In the genomic region with DNA sequence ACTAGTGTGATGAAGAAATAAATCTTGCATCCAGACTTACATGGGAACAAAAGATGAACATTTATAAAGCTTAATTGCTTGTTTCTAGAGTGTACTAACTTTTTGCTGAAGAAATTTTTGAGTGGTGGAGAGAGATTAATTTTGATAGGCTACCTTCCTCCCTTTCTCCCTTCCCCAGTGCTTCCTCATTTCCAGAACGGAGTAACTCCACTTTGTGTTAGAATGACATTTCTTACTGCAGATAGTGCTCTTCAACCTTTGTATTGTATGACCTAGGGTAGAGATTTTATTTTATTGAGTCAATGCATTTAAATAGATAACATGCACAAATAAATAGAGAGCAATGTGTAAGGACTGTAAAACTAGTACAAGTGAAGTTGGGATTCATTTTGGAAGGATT, we compare ENCODE assay signal across 8 cellular contexts. TPM values are rescaled to one million over a fixed set of nuclear protein-coding genes. Genes with fewer than 3 reads are reported as not detected.
DNase-seq lines count a peak whose midpoint lies in the region; ATAC-seq and TF ChIP-seq lines count a peak whose summit lies in the region.

No MANE protein-coding gene starts in this region.

- H3K9me3 Mint-ChIP-seq in activated naive CD4-positive, alpha-beta T cell treated with anti-CD3 and anti-CD28 coated beads, Interleukin-2, amount 50 U/mL, for 72 hours, result no peaks in the 10 kb centered on the region

- POLR2A ChIA-PET in HCT116 (lab: Charles Lee), result interaction anchor here (0.7 to 0.8 kb wide), 2 partner anchors 10 to 50 kb away, joined by 3 to 4 read pairs; no protein-coding TSS in a partner anchor

- DNase-seq in HCT116 (ENCODE audit: low read depth, low spot score) (no peak), lower lobe of right lung (no peak), NCI-H2029 (lab: John Stamatoyannopoulos, UW) (no peak), 8988T (no peak)
- no peak for DNase-seq in activated naive CD4-positive, alpha-beta T cell treated with anti-CD3 and anti-CD28 coated beads, Interleukin-2, amount 50 U/mL, for 72 hours (ENCODE audit: low spot score in 2 of 2)

- H3K36me3 Mint-ChIP-seq in activated naive CD4-positive, alpha-beta T cell treated with anti-CD3 and anti-CD28 coated beads, Interleukin-2, amount 50 U/mL, for 72 hours, result peaks cover 20 to 29% of the 10 kb centered on the region in 2 donors

- H3K27ac ChIP-seq in ACC112 (ENCODE audit: low read depth, low read length), result peak overlapping the region; percentile 99; the same call in 1 of the 2 replicates
- H3K27ac ChIP-seq in HCT116 (ENCODE audit: low read depth, low read length), result no peak overlapping the region; the same call in 1 of the 2 replicates
- no peak overlapping the region for H3K27ac ChIP-seq in lower lobe of right lung

- H3K9me3 ChIP-seq in HCT116 (ENCODE audit: control insufficient read depth in 1 of 2, insufficient read depth in 1 of 2, low read depth in 1 of 2, low read length in 2 of 2) (no peaks in the 10 kb centered on the region), lower lobe of right lung (no peaks in the 10 kb centered on the region)

- ATAC-seq in HCT116 (no peak), lower lobe of right lung (no peak), GM21360 (IDR thresholded peaks at IDR 0.05; ENCODE audit: unreplicated experiment) (no peak), GM19397 (IDR thresholded peaks at IDR 0.05; ENCODE audit: unreplicated experiment) (no peak)
- ATAC-seq in activated naive CD4-positive, alpha-beta T cell treated with anti-CD3 and anti-CD28 coated beads, Interleukin-2, amount 50 U/mL, for 72 hours, result no peak

- RAD21 ChIA-PET in HCT116 (lab: Charles Lee; ENCODE audit: low non-redundant PET in 1 of 2, low total read pairs in 2 of 2, uncharacterized antibody in 2 of 2, unreplicated experiment in 2 of 2), result interaction anchor here in 1 of 2 experiments (0.7 kb wide), 1 partner anchor 140 kb away, joined by 5 read pairs; no protein-coding TSS in a partner anchor

- TF ChIP-seq CTCF in HCT116 (IDR thresholded peaks at IDR 0.05 in 2 of 3, conservative IDR thresholded peaks at IDR 0.05 in 1 of 3; ENCODE audit: borderline replicate concordance in 1 of 3, insufficient read depth in 1 of 3, low read depth in 2 of 3, low read length in 2 of 3) (no peak), lower lobe of right lung (IDR thresholded peaks at IDR 0.05) (no peak)

- peak overlapping the region; percentile 88 for H3K4me2 ChIP-seq in HCT116 (ENCODE audit: low read length)

- peaks cover 13% of the 10 kb centered on the region; the same call in 1 of the 2 replicates for H4K20me1 ChIP-seq in HCT116 (ENCODE audit: insufficient read depth)

- H3K4me3 ChIP-seq in ACC112 (ENCODE audit: low read depth, low read length), result peak overlapping the region; percentile 99
- H3K4me3 ChIP-seq in HCT116 (replicated peaks in 1 of 2; ENCODE audit: low read depth in 1 of 2, low read length in 2 of 2), result peak overlapping the region; percentile 69 to 96
- peak overlapping the region; percentile 83 for H3K4me3 ChIP-seq in lower lobe of right lung

- H3K9me2 ChIP-seq in HCT116 (ENCODE audit: insufficient read depth), result no peaks in the 10 kb centered on the region

- no peak for TF ChIP-seq POLR2A in HCT116 (IDR thresholded peaks at IDR 0.05; ENCODE audit: borderline replicate concordance, extremely low read depth, insufficient read depth, insufficient read length)

- TF ChIP-seq RAD21 in HCT116 (IDR thresholded peaks at IDR 0.05; ENCODE audit: low read depth), result no peak

- no TSS peak for BruUV-seq in HCT116 (replicated peaks; lab: Mats Ljungman, UMichigan)

- no peaks in the 10 kb centered on the region for H3K27me3 ChIP-seq in ACC112 (ENCODE audit: insufficient read depth, low read length)
- no peaks in the 10 kb centered on the region for H3K27me3 ChIP-seq in HCT116 (ENCODE audit: insufficient read depth, low read length)
- no peaks in the 10 kb centered on the region for H3K27me3 ChIP-seq in lower lobe of right lung (ENCODE audit: low read depth)

- intact Hi-C loops in HCT116 (cut with micrococcal nuclease) (loop anchor here (5.0 kb wide), 1 partner anchor 511 kb away; the partner anchor contains the start of gene ZBTB38), lower lobe of right lung (cut with DNase I) (no loop called here)

- H3K79me2 ChIP-seq in ACC112 (ENCODE audit: control insufficient read depth, insufficient read depth, low read length, unreplicated experiment) (peaks cover 57% of the 10 kb centered on the region), HCT116 (ENCODE audit: insufficient read depth, low read length) (peaks cover 68% of the 10 kb centered on the region)

- peak overlapping the region; percentile 97 for H3K9ac ChIP-seq in HCT116 (ENCODE audit: low read length)

- H3K36me3 ChIP-seq in ACC112 (ENCODE audit: insufficient read depth, low read length), result no peaks in the 10 kb centered on the region
- peaks cover 0 to 5% of the 10 kb centered on the region in 2 experiments; a peak in 1 of 4 replicates for H3K36me3 ChIP-seq in HCT116 (ENCODE audit: control insufficient read depth in 1 of 2, insufficient read depth in 2 of 2, low read length in 2 of 2)
- no peaks in the 10 kb centered on the region for H3K36me3 ChIP-seq in lower lobe of right lung

- CTCF ChIA-PET in HCT116 (lab: Charles Lee), result interaction anchor here (0.7 kb wide), 1 partner anchor 140 kb away, joined by 3 read pairs; the partner anchor contains the start of gene RNF7

- H2AFZ ChIP-seq in ACC112 (ENCODE audit: low read length, unreplicated experiment), result no peak overlapping the region
- no peak overlapping the region for H2AFZ ChIP-seq in HCT116 (ENCODE audit: low read depth, low read length, poor library complexity, severe bottlenecking)

- peak overlapping the region; percentile 94 to 95 for H3K27ac Mint-ChIP-seq in activated naive CD4-positive, alpha-beta T cell treated with anti-CD3 and anti-CD28 coated beads, Interleukin-2, amount 50 U/mL, for 72 hours

- peaks cover 7% of the 10 kb centered on the region for H3K4me1 ChIP-seq in ACC112 (ENCODE audit: control insufficient read depth, insufficient read depth, low read length, unreplicated experiment)
- H3K4me1 ChIP-seq in HCT116 (ENCODE audit: control insufficient read depth in 1 of 2, insufficient read depth in 2 of 2, low read length in 2 of 2), result peaks cover 12 to 33% of the 10 kb centered on the region in 2 experiments
- peaks cover 33% of the 10 kb centered on the region for H3K4me1 ChIP-seq in lower lobe of right lung

TF ChIP-seq in HCT116, 20 proteins besides CTCF, POLR2A, EP300 and RAD21:
- TF ChIP-seq MAX (IDR thresholded peaks at IDR 0.05) (no peak), SIN3A (IDR thresholded peaks at IDR 0.05; ENCODE audit: low read depth) (no peak), SRF (IDR thresholded peaks at IDR 0.05; ENCODE audit: low read depth) (no peak), TCF7L2 (IDR thresholded peaks at IDR 0.05; ENCODE audit: borderline replicate concordance, extremely low read depth, insufficient read depth, insufficient read length) (no peak), CBX3 (IDR thresholded peaks at IDR 0.05; ENCODE audit: low read depth) (no peak), ZBTB33 (IDR thresholded peaks at IDR 0.05; ENCODE audit: extremely low read depth, insufficient replicate concordance, low read length) (no peak), FOSL1 (IDR thresholded peaks at IDR 0.05; ENCODE audit: low read depth) (no peak)

RNA-seq across cellular contexts. Expression of gene ATP1B3, which starts 1.9 kb away (rescaled TPM):
- total RNA-seq in HCT116 (2021; ENCODE audit: unreplicated experiment) (147 TPM), lower lobe of right lung (143 TPM)
- 140 and 146 TPM in 2 replicates for polyA plus RNA-seq in HCT116 (2012)
- total RNA-seq in activated naive CD4-positive, alpha-beta T cell treated with anti-CD3 and anti-CD28 coated beads, Interleukin-2, amount 50 U/mL, for 72 hours, result 100 to 1,000 TPM; 110 to 156 TPM
